In the genomic region with DNA sequence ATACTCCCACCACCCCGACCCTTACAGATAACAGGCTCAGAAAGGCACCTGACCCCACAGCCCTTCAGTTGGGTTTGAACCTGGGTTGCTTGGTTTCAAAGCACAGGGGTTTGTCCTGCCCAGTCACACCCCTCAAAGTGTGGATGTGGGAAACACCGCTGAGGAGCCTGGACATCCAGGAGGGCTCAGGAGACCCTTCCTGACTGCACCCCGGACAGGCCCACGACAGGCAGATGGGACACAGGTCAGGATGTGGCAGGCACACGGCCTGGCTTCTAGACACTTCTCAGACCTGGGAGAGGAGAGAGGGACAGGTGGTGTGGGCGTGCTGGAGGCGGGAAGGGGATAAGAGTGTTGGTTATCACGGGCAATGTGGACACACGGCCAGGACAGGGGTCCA, we compare ENCODE assay signal across 20 cellular contexts.
DNase-seq lines count a peak whose midpoint lies in the region; ATAC-seq, FAIRE-seq and TF ChIP-seq lines count a peak whose summit lies in the region.
"Had no signal": no experiment of that assay in that cellular context is flagged by ENCODE, and none has a peak within 500 bp of the region (broad histone marks: within the 10 kb centered on the region; RNA-seq: fewer than 3 reads in every experiment).

No MANE protein-coding gene starts in this region.

- BruUV-seq in PC-3 (replicated peaks; lab: Mats Ljungman, UMichigan): no TSS peak

- H3F3A ChIP-seq in PC-3 (ENCODE audit: low read length, unreplicated experiment): no peaks in the 10 kb centered on the region

- no peaks in the 10 kb centered on the region for H3K4me1 ChIP-seq in osteoblast (ENCODE audit: insufficient read depth, low read length)
- no peaks in the 10 kb centered on the region for H3K4me1 ChIP-seq in PC-3 (ENCODE audit: insufficient read depth, low read length)
- no peaks in the 10 kb centered on the region for H3K4me1 ChIP-seq in small intestine (ENCODE audit: control insufficient read depth in 2 of 2, insufficient read depth in 1 of 2, low read depth in 1 of 2, low read length in 1 of 2)
- H3K4me1 ChIP-seq: A549, Peyer's patch had no signal

- no peak overlapping the region for H3K4me3 ChIP-seq in coronary artery
- no peak overlapping the region for H3K4me3 ChIP-seq in osteoblast (ENCODE audit: insufficient read depth, low read length)
- no peak overlapping the region for H3K4me3 ChIP-seq in PC-3 (ENCODE audit: low read length)
- no peak overlapping the region for H3K4me3 ChIP-seq in small intestine (ENCODE audit: low read depth in 1 of 2, low read length in 2 of 2)
- H3K4me3 ChIP-seq: A549, Peyer's patch had no signal

- intact Hi-C loops in left ventricle myocardium superior (cut with micrococcal nuclease): no loop called here
- intact Hi-C loops in Right ventricle myocardium inferior (cut with DNase I): no loop called here
- intact Hi-C loops in PC-3 (cut with micrococcal nuclease): no loop called here

- H3K27me3 ChIP-seq in osteoblast (ENCODE audit: insufficient read depth, low read length): no peaks in the 10 kb centered on the region
- H3K27me3 ChIP-seq in PC-3 (ENCODE audit: low read length): no peaks in the 10 kb centered on the region
- no peaks in the 10 kb centered on the region for H3K27me3 ChIP-seq in small intestine (ENCODE audit: control insufficient read depth in 2 of 2, insufficient read depth in 2 of 2, low read length in 2 of 2)
- H3K27me3 ChIP-seq: Peyer's patch had no signal

- no peak for ATAC-seq in left ventricle myocardium superior
- ATAC-seq in Right ventricle myocardium inferior: no peak
- ATAC-seq in PC-3: no peak
- ATAC-seq: A549 had no signal

- H2AFZ ChIP-seq in osteoblast (ENCODE audit: low read length) (no peak overlapping the region), PC-3 (ENCODE audit: low read length) (no peak overlapping the region)

- no peaks in the 10 kb centered on the region for H3K36me3 ChIP-seq in osteoblast (ENCODE audit: insufficient read depth, low read length)
- no peaks in the 10 kb centered on the region for H3K36me3 ChIP-seq in PC-3 (ENCODE audit: low read depth, low read length)
- no peaks in the 10 kb centered on the region for H3K36me3 ChIP-seq in small intestine (ENCODE audit: control insufficient read depth in 2 of 2, insufficient read depth in 2 of 2, low read length in 2 of 2)
- H3K36me3 ChIP-seq: Peyer's patch had no signal

- DNase-seq in left ventricle myocardium superior: peak; percentile 13
- no peak for DNase-seq in Right ventricle myocardium inferior (ENCODE audit: missing footprints)
- peak; percentile 50 for DNase-seq in coronary artery (ENCODE audit: low spot score)
- DNase-seq in osteoblast (ENCODE audit: insufficient read length, low spot score, missing footprints): peak; percentile 14
- DNase-seq in PC-3: no peak
- no peak for DNase-seq in small intestine
- no peak for DNase-seq in caudate nucleus (lab: John Stamatoyannopoulos, UW)
- DNase-seq: EL, GF-D8, NCI-H1105, NCI-H146, NCI-H2029 treated with DMSO at 0.1 percent for 48 hours, NCI-H2171, NCI-H524 treated with DMSO at 0.1 percent for 48 hours, NCI-H82, SHP77, SK-N-SH had no signal

- 66 to 81% (median 75%) methylated on average over 8 to 9 of the region's 9 CpGs for WGBS in small intestine, 3 donors

- H3K9me2 ChIP-seq in PC-3 (replicated peaks; ENCODE audit: low read length): no peaks in the 10 kb centered on the region
- H3K9me2 ChIP-seq: SK-N-SH had no signal

- H3K4me2 ChIP-seq in osteoblast (ENCODE audit: insufficient read depth, low read length) (no peak overlapping the region), PC-3 (ENCODE audit: low read length) (no peak overlapping the region)
- H3K4me2 ChIP-seq: A549, SK-N-SH had no signal

- CTCF ChIA-PET in PC-3 (lab: Charles Lee): no interaction called here

- H3K9me3 ChIP-seq in osteoblast (ENCODE audit: low read depth, low read length) (no peaks in the 10 kb centered on the region), PC-3 (ENCODE audit: low read length) (no peaks in the 10 kb centered on the region), small intestine (ENCODE audit: control insufficient read depth, low read depth) (no peaks in the 10 kb centered on the region)
- H3K9me3 ChIP-seq: A549, Peyer's patch, SK-N-SH had no signal

- no peak overlapping the region for H3K9ac ChIP-seq in PC-3 (ENCODE audit: low read length)
- H3K9ac ChIP-seq: SK-N-SH had no signal

- H4K20me1 ChIP-seq in osteoblast (ENCODE audit: insufficient read depth, low read length) (no peaks in the 10 kb centered on the region), PC-3 (ENCODE audit: low read length) (no peaks in the 10 kb centered on the region)

- TF ChIP-seq CTCF in coronary artery (IDR thresholded peaks at IDR 0.05): no peak
- no peak for TF ChIP-seq CTCF in osteoblast (IDR thresholded peaks at IDR 0.05; ENCODE audit: extremely low read depth, low read depth, low read length)
- no peak for TF ChIP-seq CTCF in PC-3 (conservative IDR thresholded peaks at IDR 0.05; ENCODE audit: low read depth, low read length)

- no peak for FAIRE-seq in small intestine (lab: Jason Lieb, UNC)
- FAIRE-seq: A549, D721Med had no signal

- H3K27ac ChIP-seq in coronary artery: no peak overlapping the region
- H3K27ac ChIP-seq in osteoblast (ENCODE audit: low read depth, low read length): no peak overlapping the region
- no peak overlapping the region for H3K27ac ChIP-seq in PC-3 (ENCODE audit: low read length)
- no peak overlapping the region for H3K27ac ChIP-seq in small intestine (ENCODE audit: low read depth in 1 of 2, low read length in 1 of 2)
- H3K27ac ChIP-seq in caudate nucleus (ENCODE audit: low read depth, low read length): no peak overlapping the region
- H3K27ac ChIP-seq: A549, Peyer's patch had no signal

- POLR2A ChIA-PET in PC-3 (lab: Charles Lee; ENCODE audit: unreplicated experiment): no interaction called here

- no peaks in the 10 kb centered on the region for H3K79me2 ChIP-seq in osteoblast (ENCODE audit: insufficient read depth, low read length)
- no peaks in the 10 kb centered on the region for H3K79me2 ChIP-seq in PC-3 (ENCODE audit: low read length)

Comparison
In these comparisons a context has a peak if more than half of its experiments do, and no peak if none do; other contexts are left out.
1. DNase-seq: peak in left ventricle myocardium superior (single experiment), coronary artery (single experiment) and osteoblast (single experiment); none in Right ventricle myocardium inferior (single experiment), PC-3 (single experiment), small intestine (single experiment) and caudate nucleus (0 of 61).